ENCODE assay signal across 1 cellular context in the genomic region with DNA sequence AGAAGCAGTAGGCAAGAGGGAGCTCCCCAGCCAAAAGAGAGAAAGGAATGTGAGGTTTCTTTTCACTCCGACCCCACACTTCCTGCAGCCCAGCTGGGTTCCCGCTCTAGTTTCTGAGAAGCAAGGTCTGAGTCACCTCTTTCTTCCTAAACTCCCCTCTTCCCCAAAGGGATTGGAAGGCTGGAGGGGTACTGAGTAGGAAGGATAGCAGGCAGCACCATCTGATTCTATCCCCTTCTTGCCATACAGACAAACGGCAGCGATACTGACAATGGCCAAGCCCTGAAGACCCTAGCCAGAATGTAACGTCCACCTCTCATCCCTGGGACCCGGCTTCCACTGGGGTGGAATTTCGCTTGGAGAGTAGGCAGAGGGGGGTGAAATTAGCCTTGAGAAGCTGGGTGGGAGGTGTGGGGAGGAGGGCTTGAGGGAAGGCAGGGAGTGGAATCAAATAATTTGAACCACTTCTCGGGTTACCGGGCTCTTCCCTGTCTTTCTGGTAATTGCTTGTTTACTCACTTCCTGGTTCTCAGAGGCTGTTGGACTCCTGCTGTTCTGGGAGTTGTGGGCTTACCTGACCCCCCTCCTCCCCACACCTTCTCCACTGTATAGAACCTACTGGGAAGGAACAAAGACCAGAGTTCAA.
TF ChIP-seq lines count a peak whose summit lies in the region.

No MANE protein-coding gene starts in this region.

TF ChIP-seq in HEK293, 187 proteins besides CTCF, POLR2A, EP300 and RAD21 (continued from another document):
- TF ChIP-seq, protein P1, sequence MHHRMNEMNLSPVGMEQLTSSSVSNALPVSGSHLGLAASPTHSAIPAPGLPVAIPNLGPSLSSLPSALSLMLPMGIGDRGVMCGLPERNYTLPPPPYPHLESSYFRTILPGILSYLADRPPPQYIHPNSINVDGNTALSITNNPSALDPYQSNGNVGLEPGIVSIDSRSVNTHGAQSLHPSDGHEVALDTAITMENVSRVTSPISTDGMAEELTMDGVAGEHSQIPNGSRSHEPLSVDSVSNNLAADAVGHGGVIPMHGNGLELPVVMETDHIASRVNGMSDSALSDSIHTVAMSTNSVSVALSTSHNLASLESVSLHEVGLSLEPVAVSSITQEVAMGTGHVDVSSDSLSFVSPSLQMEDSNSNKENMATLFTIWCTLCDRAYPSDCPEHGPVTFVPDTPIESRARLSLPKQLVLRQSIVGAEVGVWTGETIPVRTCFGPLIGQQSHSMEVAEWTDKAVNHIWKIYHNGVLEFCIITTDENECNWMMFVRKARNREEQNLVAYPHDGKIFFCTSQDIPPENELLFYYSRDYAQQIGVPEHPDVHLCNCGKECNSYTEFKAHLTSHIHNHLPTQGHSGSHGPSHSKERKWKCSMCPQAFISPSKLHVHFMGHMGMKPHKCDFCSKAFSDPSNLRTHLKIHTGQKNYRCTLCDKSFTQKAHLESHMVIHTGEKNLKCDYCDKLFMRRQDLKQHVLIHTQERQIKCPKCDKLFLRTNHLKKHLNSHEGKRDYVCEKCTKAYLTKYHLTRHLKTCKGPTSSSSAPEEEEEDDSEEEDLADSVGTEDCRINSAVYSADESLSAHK (tag by site-specific recombination; IDR thresholded peaks at IDR 0.05): peak; percentile 48; the same call in 1 of the 2 replicates
- no peak for TF ChIP-seq SALL2 (tag by site-specific recombination; IDR thresholded peaks at IDR 0.05; ENCODE audit: borderline replicate concordance)
- TF ChIP-seq, protein P2, sequence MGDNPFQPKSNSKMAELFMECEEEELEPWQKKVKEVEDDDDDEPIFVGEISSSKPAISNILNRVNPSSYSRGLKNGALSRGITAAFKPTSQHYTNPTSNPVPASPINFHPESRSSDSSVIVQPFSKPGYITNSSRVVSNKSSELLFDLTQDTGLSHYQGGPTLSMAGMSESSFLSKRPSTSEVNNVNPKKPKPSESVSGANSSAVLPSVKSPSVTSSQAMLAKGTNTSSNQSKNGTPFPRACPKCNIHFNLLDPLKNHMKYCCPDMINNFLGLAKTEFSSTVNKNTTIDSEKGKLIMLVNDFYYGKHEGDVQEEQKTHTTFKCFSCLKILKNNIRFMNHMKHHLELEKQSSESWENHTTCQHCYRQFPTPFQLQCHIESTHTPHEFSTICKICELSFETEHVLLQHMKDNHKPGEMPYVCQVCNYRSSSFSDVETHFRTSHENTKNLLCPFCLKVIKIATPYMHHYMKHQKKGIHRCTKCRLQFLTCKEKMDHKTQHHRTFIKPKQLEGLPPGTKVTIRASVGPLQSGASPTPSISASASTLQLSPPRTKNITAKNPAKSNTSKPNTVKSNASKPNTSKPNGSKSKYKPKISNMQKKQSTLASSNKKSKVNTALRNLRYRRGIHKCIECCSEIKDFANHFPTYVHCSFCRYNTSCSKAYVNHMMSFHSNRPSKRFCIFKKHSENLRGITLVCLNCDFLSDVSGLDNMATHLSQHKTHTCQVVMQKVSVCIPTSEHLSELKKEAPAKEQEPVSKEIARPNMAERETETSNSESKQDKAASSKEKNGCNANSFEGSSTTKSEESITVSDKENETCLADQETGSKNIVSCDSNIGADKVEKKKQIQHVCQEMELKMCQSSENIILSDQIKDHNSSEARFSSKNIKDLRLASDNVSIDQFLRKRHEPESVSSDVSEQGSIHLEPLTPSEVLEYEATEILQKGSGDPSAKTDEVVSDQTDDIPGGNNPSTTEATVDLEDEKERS (tag by site-specific recombination; IDR thresholded peaks at IDR 0.05): no peak
- no peak for TF ChIP-seq ZNF626 (tag by site-specific recombination; IDR thresholded peaks at IDR 0.05)
- 0 out of 2 replicates have a peak, but pooled peaks have one; percentile 40 for TF ChIP-seq TCF7L2 (IDR thresholded peaks at IDR 0.05; ENCODE audit: borderline replicate concordance, low read depth, low read length)
- TF ChIP-seq, protein P3, sequence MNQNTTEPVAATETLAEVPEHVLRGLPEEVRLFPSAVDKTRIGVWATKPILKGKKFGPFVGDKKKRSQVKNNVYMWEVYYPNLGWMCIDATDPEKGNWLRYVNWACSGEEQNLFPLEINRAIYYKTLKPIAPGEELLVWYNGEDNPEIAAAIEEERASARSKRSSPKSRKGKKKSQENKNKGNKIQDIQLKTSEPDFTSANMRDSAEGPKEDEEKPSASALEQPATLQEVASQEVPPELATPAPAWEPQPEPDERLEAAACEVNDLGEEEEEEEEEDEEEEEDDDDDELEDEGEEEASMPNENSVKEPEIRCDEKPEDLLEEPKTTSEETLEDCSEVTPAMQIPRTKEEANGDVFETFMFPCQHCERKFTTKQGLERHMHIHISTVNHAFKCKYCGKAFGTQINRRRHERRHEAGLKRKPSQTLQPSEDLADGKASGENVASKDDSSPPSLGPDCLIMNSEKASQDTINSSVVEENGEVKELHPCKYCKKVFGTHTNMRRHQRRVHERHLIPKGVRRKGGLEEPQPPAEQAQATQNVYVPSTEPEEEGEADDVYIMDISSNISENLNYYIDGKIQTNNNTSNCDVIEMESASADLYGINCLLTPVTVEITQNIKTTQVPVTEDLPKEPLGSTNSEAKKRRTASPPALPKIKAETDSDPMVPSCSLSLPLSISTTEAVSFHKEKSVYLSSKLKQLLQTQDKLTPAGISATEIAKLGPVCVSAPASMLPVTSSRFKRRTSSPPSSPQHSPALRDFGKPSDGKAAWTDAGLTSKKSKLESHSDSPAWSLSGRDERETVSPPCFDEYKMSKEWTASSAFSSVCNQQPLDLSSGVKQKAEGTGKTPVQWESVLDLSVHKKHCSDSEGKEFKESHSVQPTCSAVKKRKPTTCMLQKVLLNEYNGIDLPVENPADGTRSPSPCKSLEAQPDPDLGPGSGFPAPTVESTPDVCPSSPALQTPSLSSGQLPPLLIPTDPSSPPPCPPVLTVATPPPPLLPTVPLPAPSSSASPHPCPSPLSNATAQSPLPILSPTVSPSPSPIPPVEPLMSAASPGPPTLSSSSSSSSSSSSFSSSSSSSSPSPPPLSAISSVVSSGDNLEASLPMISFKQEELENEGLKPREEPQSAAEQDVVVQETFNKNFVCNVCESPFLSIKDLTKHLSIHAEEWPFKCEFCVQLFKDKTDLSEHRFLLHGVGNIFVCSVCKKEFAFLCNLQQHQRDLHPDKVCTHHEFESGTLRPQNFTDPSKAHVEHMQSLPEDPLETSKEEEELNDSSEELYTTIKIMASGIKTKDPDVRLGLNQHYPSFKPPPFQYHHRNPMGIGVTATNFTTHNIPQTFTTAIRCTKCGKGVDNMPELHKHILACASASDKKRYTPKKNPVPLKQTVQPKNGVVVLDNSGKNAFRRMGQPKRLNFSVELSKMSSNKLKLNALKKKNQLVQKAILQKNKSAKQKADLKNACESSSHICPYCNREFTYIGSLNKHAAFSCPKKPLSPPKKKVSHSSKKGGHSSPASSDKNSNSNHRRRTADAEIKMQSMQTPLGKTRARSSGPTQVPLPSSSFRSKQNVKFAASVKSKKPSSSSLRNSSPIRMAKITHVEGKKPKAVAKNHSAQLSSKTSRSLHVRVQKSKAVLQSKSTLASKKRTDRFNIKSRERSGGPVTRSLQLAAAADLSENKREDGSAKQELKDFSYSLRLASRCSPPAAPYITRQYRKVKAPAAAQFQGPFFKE (tag by site-specific recombination; IDR thresholded peaks at IDR 0.05; ENCODE audit: borderline replicate concordance): no peak
- TF ChIP-seq KLF16 (tag by site-specific recombination; IDR thresholded peaks at IDR 0.05): no peak
- TF ChIP-seq, protein P4, sequence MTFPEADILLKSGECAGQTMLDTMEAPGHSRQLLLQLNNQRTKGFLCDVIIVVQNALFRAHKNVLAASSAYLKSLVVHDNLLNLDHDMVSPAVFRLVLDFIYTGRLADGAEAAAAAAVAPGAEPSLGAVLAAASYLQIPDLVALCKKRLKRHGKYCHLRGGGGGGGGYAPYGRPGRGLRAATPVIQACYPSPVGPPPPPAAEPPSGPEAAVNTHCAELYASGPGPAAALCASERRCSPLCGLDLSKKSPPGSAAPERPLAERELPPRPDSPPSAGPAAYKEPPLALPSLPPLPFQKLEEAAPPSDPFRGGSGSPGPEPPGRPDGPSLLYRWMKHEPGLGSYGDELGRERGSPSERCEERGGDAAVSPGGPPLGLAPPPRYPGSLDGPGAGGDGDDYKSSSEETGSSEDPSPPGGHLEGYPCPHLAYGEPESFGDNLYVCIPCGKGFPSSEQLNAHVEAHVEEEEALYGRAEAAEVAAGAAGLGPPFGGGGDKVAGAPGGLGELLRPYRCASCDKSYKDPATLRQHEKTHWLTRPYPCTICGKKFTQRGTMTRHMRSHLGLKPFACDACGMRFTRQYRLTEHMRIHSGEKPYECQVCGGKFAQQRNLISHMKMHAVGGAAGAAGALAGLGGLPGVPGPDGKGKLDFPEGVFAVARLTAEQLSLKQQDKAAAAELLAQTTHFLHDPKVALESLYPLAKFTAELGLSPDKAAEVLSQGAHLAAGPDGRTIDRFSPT (tag by site-specific recombination; IDR thresholded peaks at IDR 0.05): 0 out of 2 replicates have a peak, but pooled peaks have one; percentile 6
